ENCODE assay signal across 27 cellular contexts in the genomic region with DNA sequence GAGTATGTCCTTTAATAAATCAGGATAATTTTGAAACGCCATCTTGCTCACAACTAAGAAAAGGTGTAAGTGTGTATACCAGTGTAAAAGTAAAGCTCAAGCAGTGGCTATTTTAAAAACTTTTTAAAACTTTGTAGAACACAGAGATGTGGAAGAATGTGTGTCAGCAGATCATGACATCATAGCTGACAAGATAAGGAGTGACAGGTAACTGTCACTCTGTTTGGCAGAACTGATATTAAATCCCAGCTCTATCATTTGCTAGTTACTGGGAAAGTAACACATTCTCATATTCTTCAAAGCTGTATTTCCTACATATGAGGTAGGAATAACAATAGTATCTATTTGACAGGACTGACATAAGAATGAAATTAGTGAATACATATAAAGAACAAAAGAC.
"Had no signal": no experiment of that assay in that cellular context is flagged by ENCODE, and none has a peak within 500 bp of the region (broad histone marks: within the 10 kb centered on the region; RNA-seq: fewer than 3 reads in every experiment).

No MANE protein-coding gene starts in this region.

- ATAC-seq: naive thymus-derived CD4-positive, alpha-beta T cell; natural killer cell; psoas muscle; right cardiac atrium; sciatic nerve; stimulated activated memory B cell treated with anti-CD40 and anti-IgM and Interleukin-4, amounts not matched to agents 10 μg/mL and 1 μg/mL and 100 μg/mL, for 72 hours had no signal

- H3K4me2 ChIP-seq: smooth muscle cell had no signal

- H3K79me2 ChIP-seq: parathyroid adenoma had no signal

- FAIRE-seq: urothelium cell line had no signal

- H3K4me1 ChIP-seq: parathyroid adenoma, psoas muscle, spleen, thyroid gland, tibial nerve had no signal

- H3K9me3 ChIP-seq: ovary, psoas muscle, spleen, stomach, thoracic aorta, thyroid gland, tibial nerve, upper lobe of left lung, vagina had no signal

- H3K27me3 ChIP-seq: ovary, spleen, stomach, thyroid gland, tibial nerve, upper lobe of left lung, vagina had no signal

- DNase-seq: naive thymus-derived CD4-positive, alpha-beta T cell; natural killer cell; occipital lobe; ovary; posterior cingulate gyrus; psoas muscle; right cardiac atrium; spleen; stimulated activated CD4-positive, alpha-beta T cell treated with anti-CD3 and anti-CD28 coated beads, Interleukin-12 subunit alpha, Interleukin-12 subunit beta, amount 100 ng/mL, for 4 hours; stimulated activated CD4-positive, alpha-beta T cell treated with anti-CD3 and anti-CD28 coated beads, Interleukin-1b, Interleukin-23, amount 100 ng/mL, for 48 hours; stimulated activated CD4-positive, alpha-beta T cell treated with anti-CD3 and anti-CD28 coated beads, Interleukin-4, amount 100 ng/mL, for 1 hour; stimulated activated CD4-positive, alpha-beta T cell treated with anti-CD3 and anti-CD28 coated beads, Interleukin-4, amount 100 ng/mL, for 4 hours; stimulated activated CD8-positive, alpha-beta memory T cell treated with anti-CD3 and anti-CD28 coated beads, Interleukin-4, amount 100 ng/mL, for 48 hours; stimulated activated naive CD4-positive, alpha-beta T cell; stomach; thyroid gland; trophoblast cell; upper lobe of left lung had no signal

- H3K4me3 ChIP-seq: ovary, psoas muscle, skin epidermis, smooth muscle cell, spleen, stomach, thoracic aorta, thyroid gland, tibial nerve, upper lobe of left lung, vagina had no signal

- H2AFZ ChIP-seq: parathyroid adenoma had no signal

- H3K36me3 ChIP-seq: ovary, spleen, stomach, thoracic aorta, thyroid gland, tibial nerve, upper lobe of left lung, vagina had no signal

- H3K27ac ChIP-seq: ovary, parathyroid adenoma, psoas muscle, skin epidermis, spleen, stomach, thoracic aorta, thyroid gland, tibial nerve, upper lobe of left lung, vagina had no signal

- H3K9ac ChIP-seq: parathyroid adenoma had no signal
